ENCODE assay signal across 12 cellular contexts in genomic region chr22:25134028-25134427, GRCh38.
DNase-seq lines count a peak whose midpoint lies in the region; ATAC-seq and TF ChIP-seq lines count a peak whose summit lies in the region.
"Had no signal": no experiment of that assay in that cellular context is flagged by ENCODE, and none has a peak within 500 bp of the region (broad histone marks: within the 10 kb centered on the region; RNA-seq: fewer than 3 reads in every experiment).

No MANE protein-coding gene starts in this region.

- POLR2A ChIA-PET in CD8-positive, alpha-beta memory T cell (lab: Charles Lee), result no interaction called here

- no peaks in the 10 kb centered on the region for H3K27me3 Mint-ChIP-seq in CD8-positive, alpha-beta memory T cell
- H3K27me3 Mint-ChIP-seq: brain had no signal

- H3K9me3 ChIP-seq in CD8-positive, alpha-beta memory T cell (ENCODE audit: low read length), result no peaks in the 10 kb centered on the region

- peak; percentile 50 for DNase-seq in NCI-H146 (lab: John Stamatoyannopoulos, UW)
- DNase-seq in dermis blood vessel endothelial cell, result peak; percentile 85
- DNase-seq in mucosa of gallbladder (ENCODE audit: low spot score), result peak; percentile 82
- no peak for DNase-seq in CD8-positive, alpha-beta memory T cell
- DNase-seq in ACHN, result no peak
- DNase-seq: activated CD4-positive, CD25-positive, alpha-beta regulatory T cell treated with anti-CD3 and anti-CD28 coated beads, Interleukin-2, amount 50 U/mL, for 72 hours; NCI-H1930 had no signal

- no peaks in the 10 kb centered on the region for H3K27me3 ChIP-seq in CD8-positive, alpha-beta memory T cell (ENCODE audit: insufficient read depth, low read length, poor library complexity, severe bottlenecking)

- CTCF ChIA-PET in CD8-positive, alpha-beta memory T cell (lab: Charles Lee), result no interaction called here

- in situ Hi-C loops in ACHN (cut with HindIII; ENCODE audit: low pct_ligation_motif_present, low pct_unique_long_range_greater_than_20kb, low sequenced_read_pairs), result no loop called here

- H3K36me3 ChIP-seq in CD8-positive, alpha-beta memory T cell (ENCODE audit: insufficient read depth, low read length), result no peaks in the 10 kb centered on the region

- H3K9me3 Mint-ChIP-seq in CD8-positive, alpha-beta memory T cell, result no peaks in the 10 kb centered on the region
- H3K9me3 Mint-ChIP-seq: activated T-helper 1 cell treated with anti-CD3 and anti-CD28 coated beads, Interleukin-12 subunit alpha, Interleukin-12 subunit beta, Interleukin-2, Interleukin-4 antibody, amounts not matched to agents 30 ng/mL and 10 ng/mL and 1 ng/mL, durations not matched to agents 14 hours and 24 hours and 36 hours had no signal

- TF ChIP-seq CTCF in 22Rv1 (IDR thresholded peaks at IDR 0.05), result no peak

- no peak overlapping the region for H3K4me3 Mint-ChIP-seq in CD8-positive, alpha-beta memory T cell
- H3K4me3 Mint-ChIP-seq: activated T-helper 1 cell treated with anti-CD3 and anti-CD28 coated beads, Interleukin-12 subunit alpha, Interleukin-12 subunit beta, Interleukin-2, Interleukin-4 antibody, amounts not matched to agents 30 ng/mL and 10 ng/mL and 1 ng/mL, durations not matched to agents 14 hours and 24 hours and 36 hours; brain had no signal

- H3K27ac ChIP-seq in 22Rv1, result peak overlapping the region; percentile 65
- no peak overlapping the region for H3K27ac ChIP-seq in CD8-positive, alpha-beta memory T cell (ENCODE audit: low read depth, low read length)

- peaks cover 6 to 10% (median 9%) of the 10 kb centered on the region in 3 donors for H3K36me3 Mint-ChIP-seq in CD8-positive, alpha-beta memory T cell

- H3K4me1 ChIP-seq in CD8-positive, alpha-beta memory T cell (ENCODE audit: insufficient read depth, low read length), result no peaks in the 10 kb centered on the region

- peak overlapping the region in 1 of 8 donors; percentile 90 for H3K27ac Mint-ChIP-seq in CD8-positive, alpha-beta memory T cell
- H3K27ac Mint-ChIP-seq: activated T-helper 1 cell treated with anti-CD3 and anti-CD28 coated beads, Interleukin-12 subunit alpha, Interleukin-12 subunit beta, Interleukin-2, Interleukin-4 antibody, amounts not matched to agents 30 ng/mL and 10 ng/mL and 1 ng/mL, durations not matched to agents 14 hours and 24 hours and 36 hours had no signal

- H3K4me1 Mint-ChIP-seq in CD8-positive, alpha-beta memory T cell, result peaks cover 0 to 7% (median 5%) of the 10 kb centered on the region in 3 donors

- H3K4me3 ChIP-seq in CD8-positive, alpha-beta memory T cell (ENCODE audit: low read length), result no peak overlapping the region

- ATAC-seq in GM19035 (IDR thresholded peaks at IDR 0.05; ENCODE audit: unreplicated experiment) (no peak), GM18873 (IDR thresholded peaks at IDR 0.05; ENCODE audit: low FRiP score, unreplicated experiment) (no peak)

Comparison
In these comparisons a context has a peak if more than half of its experiments do, and no peak if none do; other contexts are left out.
1. DNase-seq: peak in NCI-H146 (single experiment), dermis blood vessel endothelial cell (single experiment) and mucosa of gallbladder (single experiment); none in CD8-positive, alpha-beta memory T cell (0 of 5) and ACHN (single experiment).